ENCODE assay signal across 9 cellular contexts in the genomic region with DNA sequence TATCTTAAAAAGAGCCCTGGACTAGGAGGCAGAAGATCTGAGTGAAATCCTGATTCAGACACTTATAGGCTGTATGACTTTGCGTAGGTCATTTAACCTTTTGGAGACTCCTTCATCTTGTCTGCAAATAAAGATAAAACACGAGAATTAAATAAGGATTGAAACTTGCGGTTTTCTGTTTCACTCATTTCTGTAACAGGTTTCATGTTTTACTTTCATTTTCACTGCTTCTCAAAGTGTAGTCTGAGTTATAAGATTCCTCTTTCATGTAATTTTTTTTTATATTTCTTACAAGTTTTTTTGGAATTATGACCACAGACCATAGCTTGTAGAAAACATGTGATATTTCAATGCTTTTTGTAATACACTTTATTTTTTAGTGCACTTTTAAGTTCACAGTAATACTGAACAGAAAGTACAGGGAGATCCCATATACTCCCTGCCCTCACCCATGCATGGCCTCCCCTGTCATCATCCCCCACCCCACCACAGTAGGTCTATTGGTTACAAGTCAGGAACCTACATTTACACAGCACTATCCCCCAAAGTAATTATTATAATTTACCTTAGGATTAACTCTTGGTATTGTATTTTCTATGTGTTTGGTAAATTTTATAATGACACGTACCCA.
DNase-seq lines count a peak whose midpoint lies in the region; ATAC-seq, FAIRE-seq and TF ChIP-seq lines count a peak whose summit lies in the region.
"Had no signal": no experiment of that assay in that cellular context is flagged by ENCODE, and none has a peak within 500 bp of the region (broad histone marks: within the 10 kb centered on the region; RNA-seq: fewer than 3 reads in every experiment).

No MANE protein-coding gene starts in this region.

- peak overlapping the region; percentile 76 for H3K4me3 Mint-ChIP-seq in HFFc6

- H3K36me3 Mint-ChIP-seq in HFFc6 (ENCODE audit: low read depth): no peaks in the 10 kb centered on the region; the same call in 1 of the 2 replicates

- peak; percentile 4 for DNase-seq in NK-92 treated with Interleukin-12 subunit alpha and Interleukin-12 subunit beta, amount 100 ng/mL, for 24 hours (lab: John Stamatoyannopoulos, UW)
- no peak for DNase-seq in NK-92 (lab: John Stamatoyannopoulos, UW; ENCODE audit: unreplicated experiment)
- DNase-seq in HFFc6: no peak
- DNase-seq in NCI-H345 treated with DMSO at 0.1 percent for 48 hours (lab: John Stamatoyannopoulos, UW; ENCODE audit: unreplicated experiment): peak; percentile 35
- no peak for DNase-seq in psoas muscle
- DNase-seq in NCI-H446 treated with DMSO at 0.1 percent for 48 hours (lab: John Stamatoyannopoulos, UW): no peak
- no peak for DNase-seq in foreskin keratinocyte

- peaks cover 6% of the 10 kb centered on the region; the same call in 1 of the 2 replicates for H3K27me3 Mint-ChIP-seq in HFFc6 (ENCODE audit: insufficient read depth)

- H3K4me3 ChIP-seq in psoas muscle: peak overlapping the region; percentile 43

- H3K27ac ChIP-seq in psoas muscle (no peak overlapping the region), foreskin keratinocyte (no peak overlapping the region)

- FAIRE-seq in colon (lab: Jason Lieb, UNC): peak; percentile 55
- FAIRE-seq: bronchial epithelial cell had no signal

- H3K4me1 ChIP-seq in psoas muscle (no peaks in the 10 kb centered on the region), foreskin keratinocyte (no peaks in the 10 kb centered on the region)

- TF ChIP-seq CTCF in HFFc6 (IDR thresholded peaks at IDR 0.05) (no peak), psoas muscle (IDR thresholded peaks at IDR 0.05) (no peak), foreskin keratinocyte (conservative IDR thresholded peaks at IDR 0.05) (no peak)

- 41 to 74% (median 52%) methylated on average over 4 of the region's 4 CpGs for WGBS in psoas muscle, 3 donors

- H3K4me1 Mint-ChIP-seq in HFFc6 (ENCODE audit: low read depth): peaks cover 57% of the 10 kb centered on the region

- no peaks in the 10 kb centered on the region for H3K9me3 ChIP-seq in psoas muscle

- no peak for ATAC-seq in psoas muscle
- ATAC-seq in foreskin keratinocyte: no peak

- H3K27ac Mint-ChIP-seq in HFFc6: peak overlapping the region; percentile 73

- no peaks in the 10 kb centered on the region for H3K9me3 Mint-ChIP-seq in HFFc6

- no peaks in the 10 kb centered on the region for H3K36me3 ChIP-seq in psoas muscle (ENCODE audit: insufficient read depth in 1 of 2, low read depth in 1 of 2)

- no peaks in the 10 kb centered on the region for H3K27me3 ChIP-seq in psoas muscle (ENCODE audit: insufficient read depth in 3 of 3, low read length in 2 of 3)
- no peaks in the 10 kb centered on the region for H3K27me3 ChIP-seq in foreskin keratinocyte

- intact Hi-C loops in psoas muscle (cut with DNase I): loop anchor here in 1 of 2 donors (2.0 kb wide), 1 partner anchor 20 kb away; no protein-coding TSS in a partner anchor

Comparison
In these comparisons a context has a peak if more than half of its experiments do, and no peak if none do; other contexts are left out.
1. DNase-seq: peak in NK-92 treated with Interleukin-12 subunit alpha and Interleukin-12 subunit beta, amount 100 ng/mL, for 24 hours (single experiment) and NCI-H345 treated with DMSO at 0.1 percent for 48 hours (single experiment); none in NK-92 (single experiment), HFFc6 (single experiment), psoas muscle (0 of 2), NCI-H446 treated with DMSO at 0.1 percent for 48 hours (single experiment) and foreskin keratinocyte (0 of 2).